Comparison of ENCODE assay signal across 8 cellular contexts in the genomic region with DNA sequence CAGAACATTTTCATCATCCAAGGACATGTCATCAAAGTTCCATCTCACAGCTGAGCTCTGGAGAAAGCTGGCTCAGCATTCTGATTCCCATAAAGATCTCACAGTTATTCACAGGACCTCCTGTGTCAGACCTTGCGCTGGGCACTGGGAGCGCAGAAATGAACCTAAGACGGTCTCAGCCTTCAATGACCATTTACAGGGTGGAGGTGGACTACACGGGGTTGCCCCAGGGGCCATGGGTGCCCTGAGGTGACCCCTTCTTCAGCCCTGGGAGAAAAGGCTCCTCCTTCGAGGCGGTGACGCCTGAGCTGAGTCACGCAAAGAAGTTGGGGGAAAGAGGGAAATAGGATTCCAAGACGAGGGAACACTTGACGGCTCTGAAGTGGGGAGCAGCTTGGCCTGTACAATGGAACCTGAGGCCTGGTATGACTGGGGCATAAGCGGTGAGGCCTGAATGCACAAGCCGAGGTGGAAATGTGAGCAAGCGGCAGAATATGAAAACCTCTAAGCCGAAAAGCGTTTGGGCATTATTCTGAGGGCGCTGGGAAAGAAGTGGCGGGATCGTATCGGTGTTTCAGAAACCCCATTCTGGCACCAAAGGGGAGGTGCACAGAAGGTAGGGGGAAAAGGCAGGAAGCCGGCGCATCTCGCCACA. TPM values are rescaled to one million over a fixed set of nuclear protein-coding genes. Genes with fewer than 3 reads are reported as not detected.
DNase-seq lines count a peak whose midpoint lies in the region; ATAC-seq and TF ChIP-seq lines count a peak whose summit lies in the region.

No MANE protein-coding gene starts in this region.

- CTCF ChIA-PET in A673 (lab: Charles Lee): no interaction called here

- peaks cover 17% of the 10 kb centered on the region for H3K4me1 Mint-ChIP-seq in progenitor cell of endocrine pancreas (ENCODE audit: low read depth)

- TF ChIP-seq CTCF in A673 (conservative IDR thresholded peaks at IDR 0.05; ENCODE audit: low read depth, low read length): no peak
- no peak for TF ChIP-seq CTCF in progenitor cell of endocrine pancreas (IDR thresholded peaks at IDR 0.05; ENCODE audit: unreplicated experiment)

- DNase-seq in A673 (ENCODE audit: low spot score) (peak; percentile 45), GF-D8 (lab: John Stamatoyannopoulos, UW) (peak; percentile 13), NCI-H2029 treated with DMSO at 0.1 percent for 48 hours (lab: John Stamatoyannopoulos, UW) (peak; percentile 69), anterior cingulate cortex (lab: John Stamatoyannopoulos, UW) (peak in 31 of 58 donors; percentile 3 to 65 (median 35)), right cardiac atrium (peak; percentile 72 to 83 (median 73)), progenitor cell of endocrine pancreas (ENCODE audit: low spot score, unreplicated experiment) (no peak), SKM-1 (lab: John Stamatoyannopoulos, UW; ENCODE audit: unreplicated experiment) (no peak)

- H3K36me3 Mint-ChIP-seq in progenitor cell of endocrine pancreas (ENCODE audit: insufficient read depth): peaks cover 7% of the 10 kb centered on the region

- peaks cover 25% of the 10 kb centered on the region for H3K36me3 ChIP-seq in A673 (ENCODE audit: insufficient read depth, low read length, poor library complexity, severe bottlenecking)

- peak overlapping the region; percentile 98 for H3K27ac Mint-ChIP-seq in progenitor cell of endocrine pancreas

- WGBS in right cardiac atrium: 7% methylated on average over 22 of the region's 22 CpGs

- no peaks in the 10 kb centered on the region for H3K27me3 Mint-ChIP-seq in progenitor cell of endocrine pancreas

- H3K27me3 ChIP-seq in A673 (replicated peaks; ENCODE audit: insufficient read depth, low read depth, low read length, poor library complexity) (no peaks in the 10 kb centered on the region), right cardiac atrium (ENCODE audit: control insufficient read depth, insufficient read depth) (no peaks in the 10 kb centered on the region)

- POLR2A ChIA-PET in A673 (lab: Charles Lee; ENCODE audit: low non-redundant PET): interaction anchor here (0.6 kb wide), 1 partner anchor 276 kb away, joined by 3 read pairs; no protein-coding TSS in a partner anchor

- no peaks in the 10 kb centered on the region for H3K9me3 ChIP-seq in A673 (ENCODE audit: low read depth, low read length, poor library complexity, severe bottlenecking)
- no peaks in the 10 kb centered on the region for H3K9me3 ChIP-seq in right cardiac atrium (ENCODE audit: control insufficient read depth, low read length)

- H3K4me3 ChIP-seq in A673 (ENCODE audit: low read depth, low read length, poor library complexity, severe bottlenecking) (peak overlapping the region; percentile 92), right cardiac atrium (ENCODE audit: low read length) (peak overlapping the region; percentile 43)

- ATAC-seq in right cardiac atrium: peak; percentile 16 to 38
- ATAC-seq in HG03045 (IDR thresholded peaks at IDR 0.05; ENCODE audit: unreplicated experiment): no peak

- peak overlapping the region; percentile 94 for H3K4me3 Mint-ChIP-seq in progenitor cell of endocrine pancreas (ENCODE audit: low read depth)

- H3K4me1 ChIP-seq in A673 (ENCODE audit: insufficient read depth, low read length, poor library complexity, severe bottlenecking) (peaks cover 12% of the 10 kb centered on the region), right cardiac atrium (ENCODE audit: control insufficient read depth, insufficient read depth, low read length) (peaks cover 3% of the 10 kb centered on the region)

- H3K9me3 Mint-ChIP-seq in progenitor cell of endocrine pancreas (ENCODE audit: low read depth): no peaks in the 10 kb centered on the region

- H3K27ac ChIP-seq in A673 (ENCODE audit: low read depth, low read length, poor library complexity, severe bottlenecking): peak overlapping the region; percentile 91
- H3K27ac ChIP-seq in right cardiac atrium (ENCODE audit: low read length): peak overlapping the region; percentile 59

- BruUV-seq in A673 (replicated peaks; lab: Mats Ljungman, UMichigan): no TSS peak

- intact Hi-C loops in A673 (cut with micrococcal nuclease; ENCODE audit: unreplicated experiment): loop anchor here (5.0 to 10.0 kb wide), 2 partner anchors 223 to 320 kb away; a partner anchor contains a TSS
- intact Hi-C loops in right cardiac atrium (cut with DNase I): no loop called here

RNA-seq across cellular contexts. Expression of a gene that starts 0.8 kb away (rescaled TPM):
- total RNA-seq in A673 (2021) (30.9 and 34.7 TPM in 2 replicates), right cardiac atrium (10 to 100 TPM; 15.6 to 20.1 (median 17.8) TPM), progenitor cell of endocrine pancreas (42.7 and 51.6 TPM in 2 replicates)
- polyA plus RNA-seq in right cardiac atrium: 13.1 TPM

RNA-seq across cellular contexts. Expression of a gene that starts 39.0 kb away (rescaled TPM):
- total RNA-seq in A673 (2021) (50.4 and 54.0 TPM in 2 replicates), right cardiac atrium (under 1 TPM; 0.08 to 0.47 (median 0.23) TPM), progenitor cell of endocrine pancreas (10.5 and 11.0 TPM in 2 replicates)
- 0.07 TPM for polyA plus RNA-seq in right cardiac atrium

RNA-seq across cellular contexts. Expression of a gene that starts 39.2 kb away (rescaled TPM):
- total RNA-seq in A673 (2021) (83.2 and 95.7 TPM in 2 replicates), right cardiac atrium (10 to 100 TPM; 18.0 to 26.3 (median 23.6) TPM), progenitor cell of endocrine pancreas (62.7 and 62.9 TPM in 2 replicates)
- 9.2 TPM for polyA plus RNA-seq in right cardiac atrium

Comparison
In these comparisons a context has a peak if more than half of its experiments do, and no peak if none do; other contexts are left out.
1. DNase-seq: peak in A673 (single experiment), GF-D8 (single experiment), NCI-H2029 treated with DMSO at 0.1 percent for 48 hours (single experiment), anterior cingulate cortex (31 of 58) and right cardiac atrium (3 of 3); none in progenitor cell of endocrine pancreas (single experiment) and SKM-1 (single experiment).